Comparison of ENCODE assay signal across 9 cellular contexts in the genomic region with DNA sequence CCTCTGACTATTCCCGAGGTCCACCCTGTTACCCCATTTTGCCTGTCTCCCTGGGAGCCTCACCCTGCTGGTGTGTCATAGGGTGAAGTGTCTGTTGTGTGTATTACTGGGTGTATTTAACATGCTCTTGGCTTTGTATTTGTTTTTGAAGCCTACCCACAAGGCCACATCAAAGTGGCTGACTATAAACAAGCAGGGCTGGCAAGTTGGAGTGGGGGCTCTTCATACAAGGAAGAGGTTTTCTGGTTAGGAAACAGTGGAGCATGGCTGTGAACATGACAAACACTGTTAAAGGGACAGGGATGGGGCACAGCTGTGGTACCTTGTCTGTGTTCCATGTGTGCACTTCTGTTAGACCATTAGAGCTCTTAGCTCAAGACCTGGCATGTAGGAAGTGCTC. TPM values are rescaled to one million over a fixed set of nuclear protein-coding genes. Genes with fewer than 3 reads are reported as not detected.
DNase-seq lines count a peak whose midpoint lies in the region; ATAC-seq, FAIRE-seq and TF ChIP-seq lines count a peak whose summit lies in the region.
"Had no signal": no experiment of that assay in that cellular context is flagged by ENCODE, and none has a peak within 500 bp of the region (broad histone marks: within the 10 kb centered on the region; RNA-seq: fewer than 3 reads in every experiment).

No MANE protein-coding gene starts in this region.

- intact Hi-C loops in pancreas (cut with DNase I), result no loop called here

- H3K36me3 ChIP-seq in pancreas, result no peaks in the 10 kb centered on the region

- H3K4me1 ChIP-seq in pancreas, result peaks cover 0 to 8% (median 0%) of the 10 kb centered on the region in 3 donors

- no peak for TF ChIP-seq POLR2A in H54 (IDR thresholded peaks at IDR 0.05; ENCODE audit: low read depth, low read length)

- DNase-seq in NCI-H2029 (lab: John Stamatoyannopoulos, UW) (peak; percentile 68), pancreas (no peak), pons (ENCODE audit: low spot score) (no peak), HuH-7.5 (ENCODE audit: low spot score) (no peak), GM13977 (ENCODE audit: low spot score) (no peak), H54 (ENCODE audit: insufficient read length, low spot score) (no peak)
- DNase-seq in activated naive CD4-positive, alpha-beta T cell treated with anti-CD3 and anti-CD28 coated beads, Interleukin-2, amount 10 ng/mL, durations not matched to agents 7 days and 5 days, result peak; percentile 87

- peaks cover 87% of the 10 kb centered on the region for H3K4me1 Mint-ChIP-seq in activated naive CD4-positive, alpha-beta T cell treated with anti-CD3 and anti-CD28 coated beads, Interleukin-2, amount 10 ng/mL, durations not matched to agents 7 days and 5 days

- peaks cover 42% of the 10 kb centered on the region for H3K36me3 Mint-ChIP-seq in activated naive CD4-positive, alpha-beta T cell treated with anti-CD3 and anti-CD28 coated beads, Interleukin-2, amount 10 ng/mL, durations not matched to agents 7 days and 5 days

- H3K9me3 Mint-ChIP-seq in activated naive CD4-positive, alpha-beta T cell treated with anti-CD3 and anti-CD28 coated beads, Interleukin-2, amount 10 ng/mL, durations not matched to agents 7 days and 5 days, result no peaks in the 10 kb centered on the region

- H3K27ac ChIP-seq in pancreas, result no peak overlapping the region

- TF ChIP-seq CTCF in pancreas (IDR thresholded peaks at IDR 0.05) (no peak), GM13977 (IDR thresholded peaks at IDR 0.05; ENCODE audit: extremely low read depth, insufficient read depth, missing control alignments) (no peak)

- H3K4me3 Mint-ChIP-seq in activated naive CD4-positive, alpha-beta T cell treated with anti-CD3 and anti-CD28 coated beads, Interleukin-2, amount 10 ng/mL, durations not matched to agents 7 days and 5 days, result peak overlapping the region; percentile 65

- no peaks in the 10 kb centered on the region for H3K27me3 ChIP-seq in pancreas

- CTCF ChIA-PET in activated naive CD4-positive, alpha-beta T cell treated with anti-CD3 and anti-CD28 coated beads, Interleukin-2, amount 10 ng/mL, durations not matched to agents 7 days and 5 days (lab: Charles Lee), result interaction anchor here (0.8 to 3.3 kb wide), 5 partner anchors 10 to 208 kb away, joined by 3 to 15 read pairs (median 6); no protein-coding TSS in a partner anchor

- H3K4me3 ChIP-seq in pancreas, result no peak overlapping the region

- FAIRE-seq in pancreas (lab: Jason Lieb, UNC) (no peak), H54 (lab: Jason Lieb, UNC) (no peak)

- WGBS in pancreas, 2 donors, result 60 to 68% methylated on average over 1 of the region's 1 CpG

- H3K9me3 ChIP-seq in pancreas, result no peaks in the 10 kb centered on the region

- H3K27me3 Mint-ChIP-seq in activated naive CD4-positive, alpha-beta T cell treated with anti-CD3 and anti-CD28 coated beads, Interleukin-2, amount 10 ng/mL, durations not matched to agents 7 days and 5 days, result no peaks in the 10 kb centered on the region

- peak; percentile 14 for ATAC-seq in GM19455 (IDR thresholded peaks at IDR 0.05; ENCODE audit: unreplicated experiment)
- peak in 3 of 4 donors; percentile 22 to 36 (median 30) for ATAC-seq in pancreas
- ATAC-seq: Panc1 had no signal

- in situ Hi-C loops in GM13977 (cut with MboI; ENCODE audit: low pct_unique_long_range_greater_than_20kb, low sequenced_read_pairs, unreplicated experiment), result no loop called here

- H3K27ac Mint-ChIP-seq in activated naive CD4-positive, alpha-beta T cell treated with anti-CD3 and anti-CD28 coated beads, Interleukin-2, amount 10 ng/mL, durations not matched to agents 7 days and 5 days, result peak overlapping the region; percentile 96

RNA-seq across cellular contexts. Expression of gene HECA, which starts 26.3 kb away (rescaled TPM):
- total RNA-seq in pancreas, result 10 to 100 TPM in 2 of 6 donors, 1 to 10 TPM in 4; 6.6 to 16.3 (median 7.6) TPM
- polyA plus RNA-seq in pancreas, result 1 to 10 TPM; 3.2 to 4.3 TPM

Comparison
In these comparisons a context has a peak if more than half of its experiments do, and no peak if none do; other contexts are left out.
1. DNase-seq: peak in NCI-H2029 (single experiment) and activated naive CD4-positive, alpha-beta T cell treated with anti-CD3 and anti-CD28 coated beads, Interleukin-2, amount 10 ng/mL, durations not matched to agents 7 days and 5 days (single experiment); none in pancreas (0 of 6), pons (single experiment), HuH-7.5 (single experiment), GM13977 (single experiment) and H54 (single experiment).